Comparison of ENCODE assay signal across 28 cellular contexts in genomic region chr5:9347541-9348295, GRCh38.
A peak's percentile ranks its signal among the peaks of the same experiment; 100 is the strongest.
DNase-seq lines count a peak whose midpoint lies in the region; ATAC-seq and TF ChIP-seq lines count a peak whose summit lies in the region.
"Had no signal": no experiment of that assay in that cellular context is flagged by ENCODE, and none has a peak within 500 bp of the region (broad histone marks: within the 10 kb centered on the region; RNA-seq: fewer than 3 reads in every experiment).

No MANE protein-coding gene starts in this region.

- H3K4me1 ChIP-seq in H9 (ENCODE audit: insufficient read depth, low read length) (no peaks in the 10 kb centered on the region), PC-3 (ENCODE audit: insufficient read depth, low read length) (peaks cover 43% of the 10 kb centered on the region)
- H3K4me1 ChIP-seq: BE2C, prostate gland had no signal

- H4K91ac ChIP-seq in H9 (ENCODE audit: insufficient read length, low read depth, low read length) = no peak overlapping the region

- H3K4me1 Mint-ChIP-seq in H9 (0 out of 4 replicates have a peak, but pooled peaks cover 0 to 2% of the 10 kb centered on the region in 2 experiments), chondrocyte (ENCODE audit: low read depth) (peaks cover 73% of the 10 kb centered on the region)
- H3K4me1 Mint-ChIP-seq: activated CD8-positive, alpha-beta memory T cell treated with anti-CD3 and anti-CD28 coated beads, Interleukin-2, amount 10 ng/mL, durations not matched to agents 7 days and 5 days; immature natural killer cell had no signal

- H3K27ac Mint-ChIP-seq in H9 (no peak overlapping the region), chondrocyte (ENCODE audit: unreplicated experiment) (peak overlapping the region; percentile 78)
- H3K27ac Mint-ChIP-seq: activated CD8-positive, alpha-beta memory T cell treated with anti-CD3 and anti-CD28 coated beads, Interleukin-2, amount 10 ng/mL, durations not matched to agents 7 days and 5 days; brain; CD8-positive, alpha-beta T cell; immature natural killer cell had no signal

- no peak overlapping the region for H3K23ac ChIP-seq in H9 (ENCODE audit: insufficient read length, low read depth, low read length)

- H3K27me3 Mint-ChIP-seq in H9 (ENCODE audit: low read depth) (no peaks in the 10 kb centered on the region), chondrocyte (ENCODE audit: low read depth) (no peaks in the 10 kb centered on the region)
- H3K27me3 Mint-ChIP-seq: activated CD8-positive, alpha-beta memory T cell treated with anti-CD3 and anti-CD28 coated beads, Interleukin-2, amount 10 ng/mL, durations not matched to agents 7 days and 5 days; brain had no signal

- no peak overlapping the region for H3K14ac ChIP-seq in H9 (ENCODE audit: insufficient read depth, low read length)

- CTCF ChIA-PET in PC-3 (lab: Charles Lee) = no interaction called here

- intact Hi-C loops in PC-3 (cut with micrococcal nuclease) (loop anchor here (2.0 kb wide), 2 partner anchors 29 to 107 kb away; no protein-coding TSS in a partner anchor), cardiac septum (cut with DNase I) (no loop called here)

- no peak overlapping the region for H3K4me3 ChIP-seq in PC-3 (ENCODE audit: low read length)
- H3K4me3 ChIP-seq: dorsolateral prefrontal cortex, prostate gland, tibial artery had no signal

- POLR2A ChIA-PET in PC-3 (lab: Charles Lee; ENCODE audit: unreplicated experiment) = no interaction called here

- H3K18ac ChIP-seq in H9 (ENCODE audit: insufficient read length, low read depth, low read length) = peak overlapping the region; percentile 25

- no CpG with 5 or more reads among the region's 7 CpGs for WGBS in H9 (ENCODE audit: extremely low coverage, insufficient read length, low lambda C conversion rate)

- peaks cover 9% of the 10 kb centered on the region for H3F3A ChIP-seq in PC-3 (ENCODE audit: low read length, unreplicated experiment)

- H2BK15ac ChIP-seq in H9 (ENCODE audit: low read depth, low read length) = no peak overlapping the region

- H3K27ac ChIP-seq in H9 (ENCODE audit: insufficient read length, low read depth, low read length) = no peak overlapping the region
- peak overlapping the region; percentile 30 for H3K27ac ChIP-seq in PC-3 (ENCODE audit: low read length)
- H3K27ac ChIP-seq: dorsolateral prefrontal cortex, prostate gland, tibial artery had no signal

- H4K5ac ChIP-seq in H9 (ENCODE audit: insufficient read length, low read depth, low read length) = no peak overlapping the region

- H3K9me3 Mint-ChIP-seq in H9 = no peaks in the 10 kb centered on the region
- peaks cover 3% of the 10 kb centered on the region for H3K9me3 Mint-ChIP-seq in chondrocyte (ENCODE audit: low read depth)
- H3K9me3 Mint-ChIP-seq: CD8-positive, alpha-beta T cell had no signal

- no peaks in the 10 kb centered on the region for H3K27me3 ChIP-seq in H9 (ENCODE audit: insufficient read depth, low read length)
- no peaks in the 10 kb centered on the region for H3K27me3 ChIP-seq in PC-3 (ENCODE audit: low read length)
- H3K27me3 ChIP-seq: BE2C, dorsolateral prefrontal cortex, tibial artery had no signal

- no peak overlapping the region for H4K8ac ChIP-seq in H9 (replicated peaks; ENCODE audit: insufficient read length, low read depth, low read length)

- H3K4ac ChIP-seq in H9 (ENCODE audit: low read depth, low read length) = no peak overlapping the region

- TF ChIP-seq CTCF in H9 (conservative IDR thresholded peaks at IDR 0.05) (no peak), PC-3 (conservative IDR thresholded peaks at IDR 0.05; ENCODE audit: low read depth, low read length) (no peak), chondrocyte (IDR thresholded peaks at IDR 0.05) (no peak), omental fat pad (IDR thresholded peaks at IDR 0.05) (no peak)

- H3K4me2 ChIP-seq in H9 (ENCODE audit: insufficient read depth, insufficient read length, low read length) = no peak overlapping the region
- peak overlapping the region; percentile 70 for H3K4me2 ChIP-seq in PC-3 (ENCODE audit: low read length)

- H3K36me3 Mint-ChIP-seq in H9 (ENCODE audit: insufficient read depth in 1 of 3, low read depth in 3 of 3) (no peaks in the 10 kb centered on the region), chondrocyte (ENCODE audit: low read depth) (no peaks in the 10 kb centered on the region)
- H3K36me3 Mint-ChIP-seq: activated CD8-positive, alpha-beta memory T cell treated with anti-CD3 and anti-CD28 coated beads, Interleukin-2, amount 10 ng/mL, durations not matched to agents 7 days and 5 days; CD8-positive, alpha-beta T cell; immature natural killer cell had no signal

- no peak overlapping the region for H2AFZ ChIP-seq in H9 (ENCODE audit: low read length)
- no peak overlapping the region for H2AFZ ChIP-seq in PC-3 (ENCODE audit: low read length)

- no peaks in the 10 kb centered on the region for H3K79me1 ChIP-seq in H9 (ENCODE audit: insufficient read depth, low read depth, low read length, poor library complexity, severe bottlenecking)

- no peak overlapping the region for H2BK20ac ChIP-seq in H9 (ENCODE audit: low read depth, low read length, poor library complexity, severe bottlenecking)

- H3K9me2 ChIP-seq in PC-3 (replicated peaks; ENCODE audit: low read length) = no peaks in the 10 kb centered on the region; the same call in 1 of the 2 replicates

- H3K56ac ChIP-seq in H9 (ENCODE audit: insufficient read length, low read depth, low read length) = no peak overlapping the region

- no peak overlapping the region for H3K9ac ChIP-seq in H9 (ENCODE audit: extremely low read depth, insufficient read length, low read length)
- no peak overlapping the region for H3K9ac ChIP-seq in PC-3 (ENCODE audit: low read length)

- no peaks in the 10 kb centered on the region for H3K36me3 ChIP-seq in PC-3 (ENCODE audit: low read depth, low read length)
- H3K36me3 ChIP-seq: BE2C, prostate gland, tibial artery had no signal

- no peaks in the 10 kb centered on the region for H3K23me2 ChIP-seq in H9 (ENCODE audit: insufficient read length, low read depth, low read length, poor library complexity, severe bottlenecking)

- H3K4me3 Mint-ChIP-seq in H9 (no peak overlapping the region), chondrocyte (ENCODE audit: unreplicated experiment) (no peak overlapping the region)
- H3K4me3 Mint-ChIP-seq: activated CD8-positive, alpha-beta memory T cell treated with anti-CD3 and anti-CD28 coated beads, Interleukin-2, amount 10 ng/mL, durations not matched to agents 7 days and 5 days; brain; CD8-positive, alpha-beta T cell; immature natural killer cell had no signal

- in situ Hi-C loops in KBM-7 (cut with MboI; ENCODE audit: low pct_unique_long_range_greater_than_20kb, low sequenced_read_pairs) = no loop called here

- no peak for DNase-seq in H9
- DNase-seq in PC-3 = peak; percentile 63
- DNase-seq in chondrocyte (ENCODE audit: low spot score) = no peak
- no peak for DNase-seq in omental fat pad (ENCODE audit: low spot score)
- no peak for DNase-seq in activated naive CD4-positive, alpha-beta T cell treated with Interleukin-2 at 50 U/mL for 16 hours
- no peak for DNase-seq in NCI-H146 (lab: John Stamatoyannopoulos, UW)
- no peak for DNase-seq in KBM-7
- no peak for DNase-seq in cardiac septum (ENCODE audit: low spot score)
- DNase-seq: activated CD4-positive, alpha-beta T cell treated with anti-CD3 and anti-CD28 coated beads, Interleukin-2, amount 50 U/mL, for 4 hours; activated CD8-positive, alpha-beta memory T cell treated with anti-CD3 and anti-CD28 coated beads, Interleukin-2, amount 10 ng/mL, durations not matched to agents 7 days and 5 days; activated naive CD4-positive, alpha-beta T cell; activated T-cell treated with anti-CD3 and anti-CD28 coated beads, Interleukin-2, amount 50 U/mL, for 48 hours; BE2C; CD8-positive, alpha-beta T cell; dorsolateral prefrontal cortex; GOT3; hypothalamus; immature natural killer cell; left colon; MV-4-11; NCI-H1436 treated with DMSO at 0.1 percent for 48 hours; NCI-H774; stimulated activated CD4-positive, alpha-beta T cell treated with anti-CD3 and anti-CD28 coated beads, Interleukin-4, amount 100 ng/mL, for 24 hours; tibial artery had no signal

- no peak overlapping the region for H2BK12ac ChIP-seq in H9 (ENCODE audit: insufficient read length, low read depth, low read length)

- H4K20me1 ChIP-seq in H9 (ENCODE audit: control insufficient read depth, insufficient read depth, insufficient read length) (no peaks in the 10 kb centered on the region), PC-3 (ENCODE audit: low read length) (no peaks in the 10 kb centered on the region)

- H3K79me2 ChIP-seq in H9 (ENCODE audit: insufficient read depth, low read length) = no peaks in the 10 kb centered on the region
- no peaks in the 10 kb centered on the region for H3K79me2 ChIP-seq in PC-3 (ENCODE audit: low read length)

- no peak overlapping the region for H2BK120ac ChIP-seq in H9 (ENCODE audit: low read depth, low read length, poor library complexity, severe bottlenecking)

- H2AK5ac ChIP-seq in H9 (ENCODE audit: insufficient read length, low read length) = no peak overlapping the region

- H2BK5ac ChIP-seq in H9 (ENCODE audit: insufficient read length, low read length) = no peak overlapping the region

- BruUV-seq in PC-3 (replicated peaks; lab: Mats Ljungman, UMichigan) = no TSS peak

- H3K9me3 ChIP-seq in H9 (ENCODE audit: control insufficient read depth, low read depth, low read length) (no peaks in the 10 kb centered on the region), PC-3 (ENCODE audit: low read length) (no peaks in the 10 kb centered on the region)
- H3K9me3 ChIP-seq: BE2C, prostate gland, tibial artery had no signal

- no peak overlapping the region for H3T11ph ChIP-seq in H9 (ENCODE audit: low read length)

- ATAC-seq in PC-3 = peak; percentile 13; the same call in 1 of the 2 replicates
- ATAC-seq in omental fat pad (ENCODE audit: low FRiP score) = peak; percentile 11
- ATAC-seq: activated CD4-positive, CD25-positive, alpha-beta regulatory T cell treated with anti-CD3 and anti-CD28 coated beads, Interleukin-2, amount 50 U/mL, for 24 hours; activated CD8-positive, alpha-beta memory T cell treated with anti-CD3 and anti-CD28 coated beads, Interleukin-2, amount 10 ng/mL, durations not matched to agents 7 days and 5 days; CD8-positive, alpha-beta T cell; sciatic nerve had no signal
